1 cellular context compared by ENCODE assay signal in the genomic region with DNA sequence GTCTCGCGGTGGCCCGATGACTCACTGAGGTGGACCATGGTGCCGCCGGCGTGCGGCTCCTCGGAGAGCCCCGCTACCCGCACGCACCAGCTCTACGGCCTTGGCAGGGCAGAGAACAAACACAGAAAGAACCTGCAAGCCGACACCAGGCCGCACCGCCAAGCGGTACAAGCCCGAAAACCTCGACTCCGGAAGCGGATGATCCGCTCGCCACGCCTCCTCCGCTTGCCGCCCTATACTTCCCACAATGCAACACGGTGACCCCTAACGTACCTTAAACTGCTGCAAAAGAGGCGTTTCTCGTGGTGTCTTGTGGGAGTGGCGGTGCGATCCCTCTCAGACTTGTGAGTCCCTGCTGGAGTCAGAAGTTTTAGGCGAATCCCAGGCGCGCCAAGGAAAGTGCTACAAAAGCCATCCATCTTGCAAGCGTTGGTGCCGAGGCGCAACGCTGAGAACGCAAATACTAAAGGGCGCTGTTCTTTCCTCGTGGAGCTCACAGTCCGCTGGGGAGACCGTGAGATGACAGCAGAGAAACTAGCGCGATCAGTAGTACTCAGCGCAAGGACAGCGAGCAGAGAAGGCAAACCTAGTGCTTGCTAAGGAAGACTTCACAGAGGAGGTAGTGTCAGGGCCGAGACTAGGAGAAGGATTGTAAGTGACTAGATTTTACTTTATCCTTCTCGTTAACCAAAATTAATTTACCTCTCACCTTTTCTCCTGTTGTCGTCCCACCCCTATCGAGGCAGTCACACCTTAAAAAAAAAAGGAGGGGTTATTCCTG.
TF ChIP-seq lines count a peak whose summit lies in the region.

A gene (minus strand): TSS at position 200 of the 781 bp plus-strand sequence. CDS start 162 bp downstream, at position 38.

TF ChIP-seq in K562, 482 proteins besides CTCF, POLR2A, EP300 and RAD21 (continued from another document and continues in another):
- TF ChIP-seq POLR3G (IDR thresholded peaks at IDR 0.05; ENCODE audit: extremely low read depth, insufficient read length, insufficient replicate concordance) (no peak), YY1 (IDR thresholded peaks at IDR 0.05; ENCODE audit: borderline replicate concordance in 1 of 3, control insufficient read depth in 1 of 3, extremely low read depth in 1 of 3, insufficient read depth in 3 of 3, insufficient read length in 1 of 3, insufficient replicate concordance in 2 of 3, low read depth in 1 of 3, low read length in 2 of 3) (peak in 1 of 3 experiments; percentile 78), ZNF146 (CRISPR knock-in tag; IDR thresholded peaks at IDR 0.05; ENCODE audit: unreplicated experiment) (no peak), MAZ (CRISPR knock-in tag; conservative IDR thresholded peaks at IDR 0.05 in 1 of 2, IDR thresholded peaks at IDR 0.05 in 1 of 2) (peak; percentile 49 to 70; a peak in 3 of 4 replicates), ZNF699 (CRISPR knock-in tag; IDR thresholded peaks at IDR 0.05; ENCODE audit: insufficient replicate concordance) (no peak), FOXP1 (CRISPR knock-in tag; IDR thresholded peaks at IDR 0.05) (0 out of 2 replicates have a peak, but pooled peaks have one; percentile 75), SMC3 (conservative IDR thresholded peaks at IDR 0.05; ENCODE audit: insufficient read depth, low read depth, low read length) (0 out of 2 replicates have a peak, but pooled peaks have one; percentile 7), CCAR2 (IDR thresholded peaks at IDR 0.05; ENCODE audit: low read depth, low read length) (no peak), SMARCC2 (IDR thresholded peaks at IDR 0.05; ENCODE audit: low read depth) (no peak), HDAC1 (IDR thresholded peaks at IDR 0.05) (peak in 1 of 2 experiments; percentile 91; a peak in 2 of 4 replicates), FOXJ3 (CRISPR knock-in tag; IDR thresholded peaks at IDR 0.05) (no peak), MTA3 (IDR thresholded peaks at IDR 0.05; ENCODE audit: borderline replicate concordance) (peak; percentile 85; the same call in 1 of the 2 replicates), CAMTA2 (CRISPR knock-in tag; conservative IDR thresholded peaks at IDR 0.05) (no peak; the same call in 1 of the 2 replicates), ZBTB7A (IDR thresholded peaks at IDR 0.05; ENCODE audit: borderline replicate concordance, control insufficient read depth, low read depth, low read length) (peak; percentile 16; the same call in 1 of the 2 replicates), MXI1 (IDR thresholded peaks at IDR 0.05; ENCODE audit: low read depth, low read length) (peak; percentile 87), TAF15 (IDR thresholded peaks at IDR 0.05; ENCODE audit: low read depth, low read length) (no peak), SIRT6 (IDR thresholded peaks at IDR 0.05; ENCODE audit: low read depth, low read length) (no peak), RBFOX2 (IDR thresholded peaks at IDR 0.05; ENCODE audit: low read depth, low read length) (peak; percentile 97), PHF21A (IDR thresholded peaks at IDR 0.05; ENCODE audit: borderline replicate concordance, low read depth) (no peak), BMI1 (IDR thresholded peaks at IDR 0.05; ENCODE audit: low read length) (no peak), U2AF1 (optimal IDR thresholded peaks at IDR 0.05; ENCODE audit: low read depth, low read length) (no peak), NBN (IDR thresholded peaks at IDR 0.05; ENCODE audit: low read depth) (no peak), KAT2B (IDR thresholded peaks at IDR 0.05; ENCODE audit: low read depth, low read length) (no peak), CBX3 (IDR thresholded peaks at IDR 0.05; ENCODE audit: borderline replicate concordance in 1 of 2, low read length in 2 of 2) (peak in 1 of 2 experiments; percentile 87; a peak in 1 of 3 replicates), BCL6 (CRISPR knock-in tag; IDR thresholded peaks at IDR 0.05) (0 out of 2 replicates have a peak, but pooled peaks have one; percentile 32), SETDB1 (IDR thresholded peaks at IDR 0.05; ENCODE audit: low read length) (no peak), ZNF23 (CRISPR knock-in tag; IDR thresholded peaks at IDR 0.05) (no peak), MCM5 (IDR thresholded peaks at IDR 0.05; ENCODE audit: low read depth) (no peak), ZNF316 (IDR thresholded peaks at IDR 0.05) (0 out of 2 replicates have a peak, but pooled peaks have one; percentile 5), ZNF212 (CRISPR knock-in tag; IDR thresholded peaks at IDR 0.05) (no peak), LCOR (CRISPR knock-in tag; IDR thresholded peaks at IDR 0.05) (peak; percentile 93), ZSCAN29 (IDR thresholded peaks at IDR 0.05) (no peak; the same call in 1 of the 2 replicates), NFE2L1 (tag; IDR thresholded peaks at IDR 0.05; ENCODE audit: borderline replicate concordance, low read depth) (no peak), SLC30A9 (CRISPR knock-in tag; IDR thresholded peaks at IDR 0.05) (no peak), ARID1B (IDR thresholded peaks at IDR 0.05) (peak; percentile 62), ZNF184 (CRISPR knock-in tag; IDR thresholded peaks at IDR 0.05) (no peak), ZNF551 (CRISPR knock-in tag; IDR thresholded peaks at IDR 0.05) (no peak), CREBBP (IDR thresholded peaks at IDR 0.05; ENCODE audit: low read depth, low read length) (no peak), JUND (IDR thresholded peaks at IDR 0.05; ENCODE audit: borderline replicate concordance, low read depth, low read length) (peak; percentile 62), JUND (tag; IDR thresholded peaks at IDR 0.05; ENCODE audit: borderline replicate concordance, low read depth, low read length) (peak; percentile 83; the same call in 2 of the 3 replicates), SP2 (IDR thresholded peaks at IDR 0.05; ENCODE audit: extremely low read depth, low read depth, low read length, poor library complexity, severe bottlenecking) (no peak), YBX1 (IDR thresholded peaks at IDR 0.05) (no peak), FOXK2 (conservative IDR thresholded peaks at IDR 0.05 in 1 of 2, IDR thresholded peaks at IDR 0.05 in 1 of 2; ENCODE audit: low read depth in 2 of 2) (peak; percentile 92 to 93), HSF4 (CRISPR knock-in tag; IDR thresholded peaks at IDR 0.05; ENCODE audit: borderline replicate concordance) (no peak), TAF7 (tag; IDR thresholded peaks at IDR 0.05) (peak; percentile 67), KDM2B (CRISPR knock-in tag; IDR thresholded peaks at IDR 0.05) (peak; percentile 72; the same call in 1 of the 2 replicates), CREM (IDR thresholded peaks at IDR 0.05; ENCODE audit: low read depth) (peak; percentile 93), DNMT1 (IDR thresholded peaks at IDR 0.05) (no peak), ZNF778 (CRISPR knock-in tag; IDR thresholded peaks at IDR 0.05) (no peak), MCM7 (IDR thresholded peaks at IDR 0.05) (no peak), ZNF174 (CRISPR knock-in tag; IDR thresholded peaks at IDR 0.05) (0 out of 2 replicates have a peak, but pooled peaks have one; percentile 80), ZBTB17 (CRISPR knock-in tag; IDR thresholded peaks at IDR 0.05) (peak; percentile 28), FOXM1 (IDR thresholded peaks at IDR 0.05; ENCODE audit: low read depth) (no peak), FOXM1 (CRISPR knock-in tag; IDR thresholded peaks at IDR 0.05; ENCODE audit: low read depth) (0 out of 2 replicates have a peak, but pooled peaks have one; percentile 15), ZNF124 (CRISPR knock-in tag; IDR thresholded peaks at IDR 0.05) (no peak), MTF1 (CRISPR knock-in tag; IDR thresholded peaks at IDR 0.05; ENCODE audit: borderline replicate concordance) (no peak), RB1 (IDR thresholded peaks at IDR 0.05; ENCODE audit: low read depth) (peak; percentile 49), ZNF140 (CRISPR knock-in tag; IDR thresholded peaks at IDR 0.05) (no peak), HDAC3 (IDR thresholded peaks at IDR 0.05; ENCODE audit: borderline replicate concordance, partially characterized antibody) (no peak), FOXA1 (IDR thresholded peaks at IDR 0.05; ENCODE audit: borderline replicate concordance) (no peak), PML (IDR thresholded peaks at IDR 0.05; ENCODE audit: low read length) (peak; percentile 85; the same call in 1 of the 2 replicates)
- TF ChIP-seq, protein P1, sequence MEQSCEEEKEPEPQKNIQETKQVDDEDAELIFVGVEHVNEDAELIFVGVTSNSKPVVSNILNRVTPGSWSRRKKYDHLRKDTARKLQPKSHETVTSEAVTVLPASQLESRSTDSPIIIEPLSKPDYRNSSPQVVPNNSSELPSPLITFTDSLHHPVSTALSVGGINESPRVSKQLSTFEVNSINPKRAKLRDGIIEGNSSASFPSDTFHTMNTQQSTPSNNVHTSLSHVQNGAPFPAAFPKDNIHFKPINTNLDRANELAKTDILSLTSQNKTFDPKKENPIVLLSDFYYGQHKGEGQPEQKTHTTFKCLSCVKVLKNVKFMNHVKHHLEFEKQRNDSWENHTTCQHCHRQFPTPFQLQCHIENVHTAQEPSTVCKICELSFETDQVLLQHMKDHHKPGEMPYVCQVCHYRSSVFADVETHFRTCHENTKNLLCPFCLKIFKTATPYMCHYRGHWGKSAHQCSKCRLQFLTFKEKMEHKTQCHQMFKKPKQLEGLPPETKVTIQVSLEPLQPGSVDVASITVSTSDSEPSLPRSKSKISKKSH (CRISPR knock-in tag; IDR thresholded peaks at IDR 0.05), result no peak
- TF ChIP-seq, protein P2, sequence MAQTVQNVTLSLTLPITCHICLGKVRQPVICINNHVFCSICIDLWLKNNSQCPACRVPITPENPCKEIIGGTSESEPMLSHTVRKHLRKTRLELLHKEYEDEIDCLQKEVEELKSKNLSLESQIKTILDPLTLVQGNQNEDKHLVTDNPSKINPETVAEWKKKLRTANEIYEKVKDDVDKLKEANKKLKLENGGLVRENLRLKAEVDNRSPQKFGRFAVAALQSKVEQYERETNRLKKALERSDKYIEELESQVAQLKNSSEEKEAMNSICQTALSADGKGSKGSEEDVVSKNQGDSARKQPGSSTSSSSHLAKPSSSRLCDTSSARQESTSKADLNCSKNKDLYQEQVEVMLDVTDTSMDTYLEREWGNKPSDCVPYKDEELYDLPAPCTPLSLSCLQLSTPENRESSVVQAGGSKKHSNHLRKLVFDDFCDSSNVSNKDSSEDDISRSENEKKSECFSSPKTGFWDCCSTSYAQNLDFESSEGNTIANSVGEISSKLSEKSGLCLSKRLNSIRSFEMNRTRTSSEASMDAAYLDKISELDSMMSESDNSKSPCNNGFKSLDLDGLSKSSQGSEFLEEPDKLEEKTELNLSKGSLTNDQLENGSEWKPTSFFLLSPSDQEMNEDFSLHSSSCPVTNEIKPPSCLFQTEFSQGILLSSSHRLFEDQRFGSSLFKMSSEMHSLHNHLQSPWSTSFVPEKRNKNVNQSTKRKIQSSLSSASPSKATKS (CRISPR knock-in tag; IDR thresholded peaks at IDR 0.05), result no peak
- TF ChIP-seq, protein P3, sequence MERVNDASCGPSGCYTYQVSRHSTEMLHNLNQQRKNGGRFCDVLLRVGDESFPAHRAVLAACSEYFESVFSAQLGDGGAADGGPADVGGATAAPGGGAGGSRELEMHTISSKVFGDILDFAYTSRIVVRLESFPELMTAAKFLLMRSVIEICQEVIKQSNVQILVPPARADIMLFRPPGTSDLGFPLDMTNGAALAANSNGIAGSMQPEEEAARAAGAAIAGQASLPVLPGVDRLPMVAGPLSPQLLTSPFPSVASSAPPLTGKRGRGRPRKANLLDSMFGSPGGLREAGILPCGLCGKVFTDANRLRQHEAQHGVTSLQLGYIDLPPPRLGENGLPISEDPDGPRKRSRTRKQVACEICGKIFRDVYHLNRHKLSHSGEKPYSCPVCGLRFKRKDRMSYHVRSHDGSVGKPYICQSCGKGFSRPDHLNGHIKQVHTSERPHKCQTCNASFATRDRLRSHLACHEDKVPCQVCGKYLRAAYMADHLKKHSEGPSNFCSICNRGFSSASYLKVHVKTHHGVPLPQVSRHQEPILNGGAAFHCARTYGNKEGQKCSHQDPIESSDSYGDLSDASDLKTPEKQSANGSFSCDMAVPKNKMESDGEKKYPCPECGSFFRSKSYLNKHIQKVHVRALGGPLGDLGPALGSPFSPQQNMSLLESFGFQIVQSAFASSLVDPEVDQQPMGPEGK (CRISPR knock-in tag; IDR thresholded peaks at IDR 0.05; ENCODE audit: borderline replicate concordance), result no peak
- TF ChIP-seq, protein P4, sequence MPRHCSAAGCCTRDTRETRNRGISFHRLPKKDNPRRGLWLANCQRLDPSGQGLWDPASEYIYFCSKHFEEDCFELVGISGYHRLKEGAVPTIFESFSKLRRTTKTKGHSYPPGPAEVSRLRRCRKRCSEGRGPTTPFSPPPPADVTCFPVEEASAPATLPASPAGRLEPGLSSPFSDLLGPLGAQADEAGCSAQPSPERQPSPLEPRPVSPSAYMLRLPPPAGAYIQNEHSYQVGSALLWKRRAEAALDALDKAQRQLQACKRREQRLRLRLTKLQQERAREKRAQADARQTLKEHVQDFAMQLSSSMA (CRISPR knock-in tag; IDR thresholded peaks at IDR 0.05), result peak; percentile 87; the same call in 1 of the 2 replicates
- TF ChIP-seq, protein P5, sequence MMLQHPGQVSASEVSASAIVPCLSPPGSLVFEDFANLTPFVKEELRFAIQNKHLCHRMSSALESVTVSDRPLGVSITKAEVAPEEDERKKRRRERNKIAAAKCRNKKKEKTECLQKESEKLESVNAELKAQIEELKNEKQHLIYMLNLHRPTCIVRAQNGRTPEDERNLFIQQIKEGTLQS (IDR thresholded peaks at IDR 0.05), result peak; percentile 96
- TF ChIP-seq, protein P5 (CRISPR knock-in tag; conservative IDR thresholded peaks at IDR 0.05), result peak; percentile 56
- TF ChIP-seq, protein P6, sequence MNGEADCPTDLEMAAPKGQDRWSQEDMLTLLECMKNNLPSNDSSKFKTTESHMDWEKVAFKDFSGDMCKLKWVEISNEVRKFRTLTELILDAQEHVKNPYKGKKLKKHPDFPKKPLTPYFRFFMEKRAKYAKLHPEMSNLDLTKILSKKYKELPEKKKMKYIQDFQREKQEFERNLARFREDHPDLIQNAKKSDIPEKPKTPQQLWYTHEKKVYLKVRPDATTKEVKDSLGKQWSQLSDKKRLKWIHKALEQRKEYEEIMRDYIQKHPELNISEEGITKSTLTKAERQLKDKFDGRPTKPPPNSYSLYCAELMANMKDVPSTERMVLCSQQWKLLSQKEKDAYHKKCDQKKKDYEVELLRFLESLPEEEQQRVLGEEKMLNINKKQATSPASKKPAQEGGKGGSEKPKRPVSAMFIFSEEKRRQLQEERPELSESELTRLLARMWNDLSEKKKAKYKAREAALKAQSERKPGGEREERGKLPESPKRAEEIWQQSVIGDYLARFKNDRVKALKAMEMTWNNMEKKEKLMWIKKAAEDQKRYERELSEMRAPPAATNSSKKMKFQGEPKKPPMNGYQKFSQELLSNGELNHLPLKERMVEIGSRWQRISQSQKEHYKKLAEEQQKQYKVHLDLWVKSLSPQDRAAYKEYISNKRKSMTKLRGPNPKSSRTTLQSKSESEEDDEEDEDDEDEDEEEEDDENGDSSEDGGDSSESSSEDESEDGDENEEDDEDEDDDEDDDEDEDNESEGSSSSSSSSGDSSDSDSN (IDR thresholded peaks at IDR 0.05; ENCODE audit: borderline replicate concordance in 1 of 2, low read depth in 2 of 2, low read length in 2 of 2), result peak in 1 of 2 experiments; percentile 64; a peak in 2 of 4 replicates
